Comparison of ENCODE assay signal across 13 cellular contexts in genomic region chr7:132437730-132438129, GRCh38.
A peak's percentile ranks its signal among the peaks of the same experiment; 100 is the strongest.
DNase-seq lines count a peak whose midpoint lies in the region; ATAC-seq and TF ChIP-seq lines count a peak whose summit lies in the region.
"Had no signal": no experiment of that assay in that cellular context is flagged by ENCODE, and none has a peak within 500 bp of the region (broad histone marks: within the 10 kb centered on the region; RNA-seq: fewer than 3 reads in every experiment).

No MANE protein-coding gene starts in this region.

- peaks cover 16% of the 10 kb centered on the region for H3K4me1 ChIP-seq in right cardiac atrium (ENCODE audit: control insufficient read depth, insufficient read depth, low read length)
- H3K4me1 ChIP-seq: HAP-1, Peyer's patch had no signal

- peaks cover 0 to 3% of the 10 kb centered on the region in 2 donors for H3K36me3 Mint-ChIP-seq in CD14-positive monocyte
- H3K36me3 Mint-ChIP-seq in activated CD8-positive, alpha-beta T cell treated with anti-CD3 and anti-CD28 coated beads for 36 hours (ENCODE audit: low read depth): no peaks in the 10 kb centered on the region

- no peak overlapping the region for H3K4me3 ChIP-seq in right cardiac atrium (ENCODE audit: low read length)
- H3K4me3 ChIP-seq: GM12878, HAP-1, Peyer's patch had no signal

- POLR2A ChIA-PET in activated CD8-positive, alpha-beta T cell treated with anti-CD3 and anti-CD28 coated beads for 36 hours (lab: Charles Lee): interaction anchor here (1.3 to 2.1 kb wide), 3 partner anchors 10 to 17 kb away, joined by 4 to 7 read pairs (median 5); no protein-coding TSS in a partner anchor

- no peak overlapping the region for H3K27ac ChIP-seq in right cardiac atrium (ENCODE audit: low read length)
- H3K27ac ChIP-seq: Peyer's patch had no signal

- H3K9me3 Mint-ChIP-seq in CD14-positive monocyte: peaks cover 0 to 4% (median 2%) of the 10 kb centered on the region in 7 donors
- no peaks in the 10 kb centered on the region for H3K9me3 Mint-ChIP-seq in activated CD8-positive, alpha-beta T cell treated with anti-CD3 and anti-CD28 coated beads for 36 hours
- H3K9me3 Mint-ChIP-seq: nephron progenitor cell had no signal

- peaks cover 2 to 6% (median 3%) of the 10 kb centered on the region in 3 donors for H3K27me3 Mint-ChIP-seq in CD14-positive monocyte (ENCODE audit: low read depth in 3 of 3)
- H3K27me3 Mint-ChIP-seq in activated CD8-positive, alpha-beta T cell treated with anti-CD3 and anti-CD28 coated beads for 36 hours: no peaks in the 10 kb centered on the region

- no peak for DNase-seq in CD14-positive monocyte (ENCODE audit: low spot score)
- peak; percentile 69 for DNase-seq in DMS79 treated with DMSO at 0.1 percent for 48 hours (lab: John Stamatoyannopoulos, UW)
- DNase-seq in activated CD8-positive, alpha-beta T cell treated with anti-CD3 and anti-CD28 coated beads for 36 hours: peak; percentile 62
- peak in 1 of 3 donors; percentile 63 for DNase-seq in right cardiac atrium
- no peak for DNase-seq in NK-92 treated with Interleukin-12 subunit alpha and Interleukin-12 subunit beta, amount 100 ng/mL, for 24 hours (lab: John Stamatoyannopoulos, UW)
- DNase-seq in dedifferentiated amniotic fluid mesenchymal stem cell (ENCODE audit: extremely low spot score): no peak
- DNase-seq: NCI-H2107, nephron progenitor cell had no signal

- ATAC-seq in activated CD8-positive, alpha-beta T cell treated with anti-CD3 and anti-CD28 coated beads for 36 hours: peak; percentile 72
- ATAC-seq in right cardiac atrium (peak; percentile 61 to 70), HG02798 (IDR thresholded peaks at IDR 0.05; ENCODE audit: poor library complexity, unreplicated experiment) (no peak), HG03378 (IDR thresholded peaks at IDR 0.05; ENCODE audit: unreplicated experiment) (no peak)
- ATAC-seq: GM12878 had no signal

- H3K27me3 ChIP-seq in right cardiac atrium (ENCODE audit: control insufficient read depth, insufficient read depth): no peaks in the 10 kb centered on the region
- H3K27me3 ChIP-seq: Peyer's patch had no signal

- CTCF ChIA-PET in activated CD8-positive, alpha-beta T cell treated with anti-CD3 and anti-CD28 coated beads for 36 hours (lab: Charles Lee): interaction anchor here (0.8 to 1.6 kb wide), 3 partner anchors 8 to 143 kb away, joined by 3 to 6 read pairs (median 5); no protein-coding TSS in a partner anchor

- H3K4me3 Mint-ChIP-seq in CD14-positive monocyte: peak overlapping the region in 1 of 2 donors; percentile 43
- H3K4me3 Mint-ChIP-seq in activated CD8-positive, alpha-beta T cell treated with anti-CD3 and anti-CD28 coated beads for 36 hours: peak overlapping the region; percentile 0
- H3K4me3 Mint-ChIP-seq: nephron progenitor cell had no signal

- TF ChIP-seq CTCF in CD14-positive monocyte (IDR thresholded peaks at IDR 0.05): no peak
- no peak for TF ChIP-seq CTCF in activated CD8-positive, alpha-beta T cell treated with anti-CD3 and anti-CD28 coated beads for 36 hours (IDR thresholded peaks at IDR 0.05)

- no peaks in the 10 kb centered on the region for H3K9me3 ChIP-seq in right cardiac atrium (ENCODE audit: control insufficient read depth, low read length)
- H3K9me3 ChIP-seq: HAP-1, Peyer's patch had no signal

- WGBS in right cardiac atrium: 47% methylated on average over 5 of the region's 5 CpGs

- H3K4me1 Mint-ChIP-seq in CD14-positive monocyte: peaks cover 56% of the 10 kb centered on the region
- H3K4me1 Mint-ChIP-seq in activated CD8-positive, alpha-beta T cell treated with anti-CD3 and anti-CD28 coated beads for 36 hours (ENCODE audit: low read depth): peaks cover 65% of the 10 kb centered on the region

- intact Hi-C loops in CD14-positive monocyte (cut with micrococcal nuclease) (no loop called here), right cardiac atrium (cut with DNase I) (no loop called here)
- intact Hi-C loops in activated CD8-positive, alpha-beta T cell treated with anti-CD3 and anti-CD28 coated beads for 36 hours (cut with micrococcal nuclease): no loop called here

- peak overlapping the region in 4 of 7 donors; percentile 16 to 78 (median 26) for H3K27ac Mint-ChIP-seq in CD14-positive monocyte
- H3K27ac Mint-ChIP-seq in activated CD8-positive, alpha-beta T cell treated with anti-CD3 and anti-CD28 coated beads for 36 hours: peak overlapping the region; percentile 63
- H3K27ac Mint-ChIP-seq: nephron progenitor cell had no signal

Comparison
In these comparisons a context has a peak if more than half of its experiments do, and no peak if none do; other contexts are left out.
1. DNase-seq: peak in DMS79 treated with DMSO at 0.1 percent for 48 hours (single experiment) and activated CD8-positive, alpha-beta T cell treated with anti-CD3 and anti-CD28 coated beads for 36 hours (single experiment); none in CD14-positive monocyte (single experiment), NK-92 treated with Interleukin-12 subunit alpha and Interleukin-12 subunit beta, amount 100 ng/mL, for 24 hours (single experiment) and dedifferentiated amniotic fluid mesenchymal stem cell (single experiment).
2. ATAC-seq: peak in activated CD8-positive, alpha-beta T cell treated with anti-CD3 and anti-CD28 coated beads for 36 hours (single experiment) and right cardiac atrium (2 of 2); none in HG02798 (single experiment) and HG03378 (single experiment).